7 cellular contexts compared by ENCODE assay signal in genomic region chr10:76176166-76176550, GRCh38.
"Had no signal": no experiment of that assay in that cellular context is flagged by ENCODE, and none has a peak within 500 bp of the region (broad histone marks: within the 10 kb centered on the region; RNA-seq: fewer than 3 reads in every experiment).

No MANE protein-coding gene starts in this region.

- ATAC-seq: HCT116 had no signal

- H3K9ac ChIP-seq: GM23248 had no signal

- H3K4me1 ChIP-seq: HAP-1 had no signal

- H3K36me3 ChIP-seq: HAP-1 had no signal

- DNase-seq: GM23248, GOT3, H7, HFFc6, IMR-90 had no signal

- H3K27ac ChIP-seq: GM23248 had no signal

- H2AFZ ChIP-seq: GM23248 had no signal

- H3K4me3 ChIP-seq: GM23248, HAP-1 had no signal

- H3K9me3 ChIP-seq: HAP-1 had no signal
